8 cellular contexts compared by ENCODE assay signal in genomic region chr13:45807520-45808099, GRCh38. TPM values are rescaled to one million over a fixed set of nuclear protein-coding genes. Genes with fewer than 3 reads are reported as not detected.
A peak's percentile ranks its signal among the peaks of the same experiment; 100 is the strongest.
DNase-seq lines count a peak whose midpoint lies in the region; ATAC-seq, FAIRE-seq and TF ChIP-seq lines count a peak whose summit lies in the region.

No MANE protein-coding gene starts in this region.

- H3K4me2 ChIP-seq in endothelial cell of umbilical vein (ENCODE audit: insufficient read depth, low read length): no peak overlapping the region

- H3K9me3 ChIP-seq in endothelial cell of umbilical vein (replicated peaks; ENCODE audit: control insufficient read depth, insufficient read depth, low read length): no peaks in the 10 kb centered on the region

- H3K4me1 ChIP-seq in endothelial cell of umbilical vein (ENCODE audit: control insufficient read depth, extremely low read depth, insufficient read depth, low read length): no peaks in the 10 kb centered on the region

- POLR2A ChIA-PET in endothelial cell of umbilical vein (lab: Charles Lee): interaction anchor here (0.5 kb wide), 1 partner anchor 129 kb away, joined by 3 read pairs; no protein-coding TSS in a partner anchor

- no peaks in the 10 kb centered on the region for H3K79me2 ChIP-seq in endothelial cell of umbilical vein (ENCODE audit: control insufficient read depth, insufficient read depth, low read length)

- no peak for ATAC-seq in HG03457 (IDR thresholded peaks at IDR 0.05; ENCODE audit: unreplicated experiment)
- ATAC-seq in GM19035 (IDR thresholded peaks at IDR 0.05; ENCODE audit: unreplicated experiment): no peak

- no peak overlapping the region for H3K9ac ChIP-seq in endothelial cell of umbilical vein (replicated peaks; ENCODE audit: extremely low read depth, insufficient read depth, low read length)

- no peaks in the 10 kb centered on the region for H3K9me1 ChIP-seq in endothelial cell of umbilical vein (replicated peaks; ENCODE audit: control insufficient read depth, extremely low read depth, insufficient read depth, low read length)

- dilution Hi-C loops in endothelial cell of umbilical vein (cut with MboI; ENCODE audit: extremely low pct_ligation_motif_present, low sequenced_read_pairs): no loop called here

- peak; percentile 64 for FAIRE-seq in endothelial cell of umbilical vein (lab: Jason Lieb, UNC)

- TF ChIP-seq POLR2A in endothelial cell of umbilical vein (IDR thresholded peaks at IDR 0.05; ENCODE audit: low read depth, low read length): no peak

- TF ChIP-seq CTCF in LNCAP (IDR thresholded peaks at IDR 0.05) (peak; percentile 69), endothelial cell of umbilical vein (IDR thresholded peaks at IDR 0.05; ENCODE audit: extremely low read depth in 1 of 2, insufficient read depth in 1 of 2, low read depth in 1 of 2, low read length in 2 of 2) (peak; percentile 53 to 60)

- intact Hi-C loops in endothelial cell of umbilical vein (cut with micrococcal nuclease): loop anchor here (1.0 to 5.0 kb wide), 4 partner anchors 70 to 353 kb away; partner anchors contain the start of gene ZC3H13

- H4K20me1 ChIP-seq in endothelial cell of umbilical vein (replicated peaks; ENCODE audit: control insufficient read depth, extremely low read depth, insufficient read depth, low read length): no peaks in the 10 kb centered on the region

- DNase-seq in SHP77 (lab: John Stamatoyannopoulos, UW) (peak; percentile 12 to 19), SHP77 treated with DMSO at 0.1 percent for 48 hours (lab: John Stamatoyannopoulos, UW) (no peak), SK-MEL-5 (ENCODE audit: low read depth, low spot score) (peak; percentile 82), endothelial cell of umbilical vein (ENCODE audit: low read depth, low spot score) (peak; percentile 63), mucosa of gallbladder (ENCODE audit: low spot score) (peak; percentile 54)

- CTCF ChIA-PET in endothelial cell of umbilical vein (lab: Charles Lee): interaction anchor here (0.6 to 2.6 kb wide), 39 partner anchors 8 to 913 kb away, joined by 3 to 110 read pairs (median 4); partner anchors contain the start of gene ZC3H13

- H3K27me3 ChIP-seq in endothelial cell of umbilical vein (ENCODE audit: control insufficient read depth in 2 of 2, insufficient read depth in 2 of 2, low read length in 2 of 2): peaks cover 2 to 4% of the 10 kb centered on the region in 2 experiments

- BruUV-seq in endothelial cell of umbilical vein (replicated peaks; lab: Mats Ljungman, UMichigan): no TSS peak

- no peaks in the 10 kb centered on the region for H3K36me3 ChIP-seq in endothelial cell of umbilical vein (ENCODE audit: control insufficient read depth in 2 of 2, extremely low read depth in 1 of 2, insufficient read depth in 2 of 2, low read length in 2 of 2)

- in situ Hi-C loops in SK-MEL-5 (cut with HindIII; ENCODE audit: low pct_unique_long_range_greater_than_20kb, low sequenced_read_pairs): no loop called here

- H3K4me3 ChIP-seq in endothelial cell of umbilical vein (replicated peaks in 1 of 3; ENCODE audit: insufficient read depth in 1 of 3, low read depth in 1 of 3, low read length in 3 of 3): no peak overlapping the region

- H2AFZ ChIP-seq in endothelial cell of umbilical vein (ENCODE audit: low read depth, low read length): no peak overlapping the region

- no peak overlapping the region for H3K27ac ChIP-seq in endothelial cell of umbilical vein (ENCODE audit: insufficient read depth, low read depth, low read length)

TF ChIP-seq in endothelial cell of umbilical vein, 7 proteins besides CTCF, POLR2A, EP300 and RAD21:
- TF ChIP-seq FOS (IDR thresholded peaks at IDR 0.05; ENCODE audit: borderline replicate concordance, insufficient read depth, low read length): no peak
- TF ChIP-seq POLR2AphosphoS5 (IDR thresholded peaks at IDR 0.05; ENCODE audit: insufficient read depth, low read depth, low read length): no peak
- TF ChIP-seq JUN (IDR thresholded peaks at IDR 0.05; ENCODE audit: borderline replicate concordance, insufficient read depth, insufficient read length, low read depth): peak; percentile 4
- no peak for TF ChIP-seq GATA2 (IDR thresholded peaks at IDR 0.05; ENCODE audit: insufficient read depth, insufficient read length, low read depth, low read length)
- TF ChIP-seq, protein P1, sequence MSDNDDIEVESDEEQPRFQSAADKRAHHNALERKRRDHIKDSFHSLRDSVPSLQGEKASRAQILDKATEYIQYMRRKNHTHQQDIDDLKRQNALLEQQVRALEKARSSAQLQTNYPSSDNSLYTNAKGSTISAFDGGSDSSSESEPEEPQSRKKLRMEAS (IDR thresholded peaks at IDR 0.05; ENCODE audit: insufficient read depth, insufficient read length): no peak
- TF ChIP-seq EZH2 (IDR thresholded peaks at IDR 0.05; ENCODE audit: borderline replicate concordance, low read depth, low read length, severe bottlenecking): no peak
- no peak for TF ChIP-seq MYC (IDR thresholded peaks at IDR 0.05; ENCODE audit: low read depth, low read length)

RNA-seq across cellular contexts. Expression of gene SIAH3, which starts 43.9 kb away (rescaled TPM):
- total RNA-seq in SK-MEL-5 (2014; rRNA removed; shearing (Covaris generic)): 1.3 TPM in 2 replicates
- polyA plus RNA-seq in SK-MEL-5 (2015; cell fraction: cytosol; rRNA removed): 2.1 and 3.4 TPM in 2 replicates
- 2.0 and 4.1 TPM in 2 replicates for polyA plus RNA-seq in SK-MEL-5 (2015; cell fraction: nucleus; rRNA removed)
- total RNA-seq in endothelial cell of umbilical vein: not detected in 2 replicates
- 0.02 and 0.03 TPM in 2 replicates for polyA plus RNA-seq in endothelial cell of umbilical vein
- 0.01 TPM in 2 replicates for polyA plus RNA-seq in endothelial cell of umbilical vein (2011; cell fraction: cytosol; rRNA removed)
- 0.03 and 0.04 TPM in 2 replicates for polyA plus RNA-seq in endothelial cell of umbilical vein (2011; cell fraction: nucleus; rRNA removed)
- polyA plus RNA-seq in endothelial cell of umbilical vein (2012): 0.04 TPM in 1 of 2 replicates, not detected in the other
- polyA minus RNA-seq in endothelial cell of umbilical vein: 0.06 TPM in 1 of 2 replicates, not detected in the other
- not detected for polyA minus RNA-seq in endothelial cell of umbilical vein (2011; cell fraction: cytosol; rRNA and poly(A)+ RNA removed)
- 0.05 TPM in 1 of 2 replicates, not detected in the other for polyA minus RNA-seq in endothelial cell of umbilical vein (2011; cell fraction: nucleus; rRNA and poly(A)+ RNA removed)
- total RNA-seq in mucosa of gallbladder: 0.06 TPM
